9 cellular contexts compared by ENCODE assay signal in genomic region chr18:76459687-76460350, GRCh38. TPM values are rescaled to one million over a fixed set of nuclear protein-coding genes. Genes with fewer than 3 reads are reported as not detected.
DNase-seq lines count a peak whose midpoint lies in the region; ATAC-seq lines count a peak whose summit lies in the region.
"Had no signal": no experiment of that assay in that cellular context is flagged by ENCODE, and none has a peak within 500 bp of the region (broad histone marks: within the 10 kb centered on the region; RNA-seq: fewer than 3 reads in every experiment).

No MANE protein-coding gene starts in this region.

- ATAC-seq in HG02885 (IDR thresholded peaks at IDR 0.05; ENCODE audit: poor library complexity, unreplicated experiment) (no peak), HG02870 (IDR thresholded peaks at IDR 0.05; ENCODE audit: unreplicated experiment) (no peak)

- DNase-seq in 8988T (peak; percentile 34), LoVo (ENCODE audit: low spot score) (peak; percentile 27), epidermal melanocyte (ENCODE audit: insufficient read length, low spot score) (peak; percentile 78), mucosa of gallbladder (ENCODE audit: low spot score) (peak; percentile 55)
- no peak for DNase-seq in activated CD4-positive, alpha-beta T cell treated with anti-CD3 and anti-CD28 coated beads for 4 hours
- no peak for DNase-seq in stimulated activated CD4-positive, alpha-beta T cell treated with anti-CD3 and anti-CD28 coated beads, Interleukin-2, amount 100 ng/mL, for 48 hours
- DNase-seq: activated naive CD8-positive, alpha-beta T cell treated with anti-CD3 and anti-CD28 coated beads, Interleukin-2, amount 10 ng/mL, durations not matched to agents 7 days and 5 days had no signal

RNA-seq across cellular contexts. Expression of gene ZNF516, which starts 35.2 kb away (rescaled TPM):
- total RNA-seq in mucosa of gallbladder = 48.5 TPM

Comparison
In these comparisons a context has a peak if more than half of its experiments do, and no peak if none do; other contexts are left out.
1. DNase-seq: peak in 8988T (single experiment), LoVo (single experiment), epidermal melanocyte (single experiment) and mucosa of gallbladder (single experiment); none in activated CD4-positive, alpha-beta T cell treated with anti-CD3 and anti-CD28 coated beads for 4 hours (0 of 2) and stimulated activated CD4-positive, alpha-beta T cell treated with anti-CD3 and anti-CD28 coated beads, Interleukin-2, amount 100 ng/mL, for 48 hours (0 of 2).